ENCODE assay signal across 19 cellular contexts in the genomic region with DNA sequence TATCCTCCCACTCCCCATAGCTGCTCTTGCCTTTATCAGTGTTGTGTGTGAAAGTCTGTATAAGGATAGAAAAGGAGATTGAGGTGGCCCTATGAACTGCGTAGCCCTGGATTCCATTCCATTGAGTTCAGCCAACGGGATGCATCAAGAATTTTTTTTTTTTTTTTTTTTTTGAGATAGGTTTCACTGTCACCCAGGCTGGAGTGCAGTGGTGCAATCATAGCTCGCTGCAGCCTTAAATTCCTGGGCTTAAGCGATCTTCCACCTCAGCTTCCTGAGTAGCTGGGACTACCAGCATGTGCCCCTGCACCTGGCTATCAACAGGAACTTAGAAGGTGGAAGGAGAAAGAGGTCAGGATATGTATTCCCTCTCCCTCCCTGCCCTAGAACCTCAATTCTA.
"Had no signal": no experiment of that assay in that cellular context is flagged by ENCODE, and none has a peak within 500 bp of the region (broad histone marks: within the 10 kb centered on the region; RNA-seq: fewer than 3 reads in every experiment).

No MANE protein-coding gene starts in this region.

- DNase-seq: left ventricle myocardium inferior; mesendoderm; mucosa of descending colon; naive thymus-derived CD4-positive, alpha-beta T cell; ovary; right lobe of liver; stimulated activated CD4-positive, alpha-beta T cell treated with anti-CD3 and anti-CD28 coated beads, Interleukin-1b, Interleukin-23, amount 100 ng/mL, for 48 hours; stimulated activated CD4-positive, alpha-beta T cell treated with anti-CD3 and anti-CD28 coated beads, Interleukin-2, amount 100 ng/mL, for 48 hours; stimulated activated CD4-positive, alpha-beta T cell treated with anti-CD3 and anti-CD28 coated beads, Interleukin-4, amount 100 ng/mL, for 4 hours; stimulated activated CD8-positive, alpha-beta memory T cell treated with anti-CD3 and anti-CD28 coated beads, Interleukin-4, amount 100 ng/mL, for 48 hours; stimulated activated naive CD4-positive, alpha-beta T cell treated with Interleukin-2 at 50 U/mL for 16 hours; stimulated activated naive CD8-positive, alpha-beta T cell treated with anti-CD3 and anti-CD28 coated beads, Interleukin-15, amount 100 ng/mL, for 72 hours; substantia nigra; upper lobe of left lung had no signal

- H3K4me3 ChIP-seq: left ventricle myocardium inferior, lung, mucosa of descending colon, ovary, right atrium auricular region, right lobe of liver, smooth muscle cell, tibial nerve, upper lobe of left lung, vagina had no signal
